In the genomic region with DNA sequence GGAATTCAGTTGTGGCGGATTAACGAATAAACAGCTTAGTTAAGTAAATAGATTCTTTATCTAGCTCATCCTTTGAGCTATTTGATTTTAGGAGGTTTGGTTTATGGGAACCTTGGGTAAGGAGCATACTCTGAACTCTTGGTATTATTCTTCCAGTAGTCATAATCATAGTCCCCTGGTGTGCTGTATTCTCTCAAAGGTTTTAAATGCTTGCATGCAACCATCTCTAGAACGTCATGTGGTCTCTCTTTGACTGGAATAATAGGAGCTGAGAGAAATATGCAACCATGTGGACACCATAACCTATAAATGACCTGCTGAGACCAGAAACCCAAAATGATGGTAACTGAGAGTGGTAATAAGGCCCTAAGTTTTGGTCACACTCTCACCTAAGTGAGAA, we compare ENCODE assay signal across 1 cellular context.
TF ChIP-seq lines count a peak whose summit lies in the region.

No MANE protein-coding gene starts in this region.

TF ChIP-seq in K562, 482 proteins besides CTCF, POLR2A, EP300 and RAD21:
- 0 out of 2 replicates have a peak, but pooled peaks have one; percentile 7 for TF ChIP-seq ZNF311 (CRISPR knock-in tag; IDR thresholded peaks at IDR 0.05)
- TF ChIP-seq TGIF2 (CRISPR knock-in tag; IDR thresholded peaks at IDR 0.05), result 0 out of 2 replicates have a peak, but pooled peaks have one; percentile 8
- no peak for TF ChIP-seq SAFB2 (IDR thresholded peaks at IDR 0.05; ENCODE audit: borderline replicate concordance, low read depth, low read length, severe bottlenecking)
- no peak for TF ChIP-seq ZNF174 (CRISPR knock-in tag; IDR thresholded peaks at IDR 0.05)
- 0 out of 2 replicates have a peak, but pooled peaks have one; percentile 2 for TF ChIP-seq PHF8 (IDR thresholded peaks at IDR 0.05; ENCODE audit: borderline replicate concordance, low read length)
TF ChIP-seq in K562: peak in this region for 3.
